In genomic region chr10:70590663-70591416, GRCh38 we compare ENCODE assay signal across 2 cellular contexts.
TF ChIP-seq lines count a peak whose summit lies in the region.

No MANE protein-coding gene starts in this region.

TF ChIP-seq in GM12891, 5 proteins besides CTCF, POLR2A, EP300 and RAD21:
- TF ChIP-seq TAF1 (IDR thresholded peaks at IDR 0.05; ENCODE audit: low read depth, low read length) = no peak
- TF ChIP-seq POU2F2 (IDR thresholded peaks at IDR 0.05; ENCODE audit: low read depth, low read length) = no peak
- TF ChIP-seq SPI1 (IDR thresholded peaks at IDR 0.05; ENCODE audit: low read depth, low read length) = no peak
- TF ChIP-seq POLR2AphosphoS5 (IDR thresholded peaks at IDR 0.05; ENCODE audit: low read depth, low read length) = no peak
- no peak for TF ChIP-seq PAX5 (IDR thresholded peaks at IDR 0.05; ENCODE audit: insufficient read depth, low read length, severe bottlenecking)

TF ChIP-seq in K562, 482 proteins besides CTCF, POLR2A, EP300 and RAD21 (continues in another document):
- TF ChIP-seq ZNF41 (CRISPR knock-in tag; conservative IDR thresholded peaks at IDR 0.05) (peak; percentile 97), TSC22D4 (tag; IDR thresholded peaks at IDR 0.05) (0 out of 2 replicates have a peak, but pooled peaks have one; percentile 10), SAFB2 (IDR thresholded peaks at IDR 0.05; ENCODE audit: borderline replicate concordance, low read depth, low read length, severe bottlenecking) (no peak), CREB3L1 (IDR thresholded peaks at IDR 0.05; ENCODE audit: borderline replicate concordance, low read depth) (no peak), CAMTA2 (CRISPR knock-in tag; conservative IDR thresholded peaks at IDR 0.05) (peak; percentile 88; the same call in 1 of the 2 replicates), ZNF695 (CRISPR knock-in tag; IDR thresholded peaks at IDR 0.05) (peak; percentile 97), ZNF75A (CRISPR knock-in tag; IDR thresholded peaks at IDR 0.05) (peak; percentile 86), SP2 (IDR thresholded peaks at IDR 0.05; ENCODE audit: extremely low read depth, low read depth, low read length, poor library complexity, severe bottlenecking) (no peak), ZBTB5 (IDR thresholded peaks at IDR 0.05) (no peak), NELFE (IDR thresholded peaks at IDR 0.05; ENCODE audit: insufficient read depth, insufficient read length) (no peak), MYNN (IDR thresholded peaks at IDR 0.05) (no peak), MYNN (CRISPR knock-in tag; IDR thresholded peaks at IDR 0.05) (no peak), TSHZ1 (CRISPR knock-in tag; IDR thresholded peaks at IDR 0.05) (peak; percentile 95), HDGF (IDR thresholded peaks at IDR 0.05) (no peak), RBM15 (IDR thresholded peaks at IDR 0.05; ENCODE audit: insufficient read depth, low read length) (no peak), KAT7 (CRISPR knock-in tag; IDR thresholded peaks at IDR 0.05; ENCODE audit: borderline replicate concordance) (no peak), ZNF232 (CRISPR knock-in tag; IDR thresholded peaks at IDR 0.05) (no peak), SMAD4 (CRISPR knock-in tag; conservative IDR thresholded peaks at IDR 0.05) (peak; percentile 98), JUND (IDR thresholded peaks at IDR 0.05; ENCODE audit: borderline replicate concordance, low read depth, low read length) (no peak), JUND (tag; IDR thresholded peaks at IDR 0.05; ENCODE audit: borderline replicate concordance, low read depth, low read length) (peak; percentile 56; the same call in 1 of the 3 replicates), CHD1 (IDR thresholded peaks at IDR 0.05; ENCODE audit: low read length) (no peak), ID3 (CRISPR knock-in tag; IDR thresholded peaks at IDR 0.05) (peak; percentile 94), ID3 (tag; IDR thresholded peaks at IDR 0.05) (peak; percentile 100), SMAD3 (CRISPR knock-in tag; conservative IDR thresholded peaks at IDR 0.05) (peak; percentile 98), ZBTB12 (CRISPR knock-in tag; IDR thresholded peaks at IDR 0.05) (peak; percentile 86), ZNF76 (CRISPR knock-in tag; IDR thresholded peaks at IDR 0.05; ENCODE audit: borderline replicate concordance) (peak; percentile 98), ZHX1 (conservative IDR thresholded peaks at IDR 0.05; ENCODE audit: low read length) (no peak), ZNF584 (CRISPR knock-in tag; IDR thresholded peaks at IDR 0.05; ENCODE audit: low read depth) (peak; percentile 98), SRSF7 (optimal IDR thresholded peaks at IDR 0.05; ENCODE audit: low read depth, low read length) (no peak), CHCHD3 (CRISPR knock-in tag; IDR thresholded peaks at IDR 0.05) (no peak), EZH2 (IDR thresholded peaks at IDR 0.05; ENCODE audit: borderline replicate concordance, low read depth, low read length) (no peak), CSDE1 (IDR thresholded peaks at IDR 0.05) (no peak), ARID3B (CRISPR knock-in tag; IDR thresholded peaks at IDR 0.05; ENCODE audit: borderline replicate concordance) (peak; percentile 97; the same call in 1 of the 2 replicates), DIDO1 (tag; IDR thresholded peaks at IDR 0.05; ENCODE audit: low read depth) (peak; percentile 92), HMGXB4 (CRISPR knock-in tag; IDR thresholded peaks at IDR 0.05) (no peak), WHSC1 (IDR thresholded peaks at IDR 0.05; ENCODE audit: low read length) (no peak), TCFL5 (CRISPR knock-in tag; conservative IDR thresholded peaks at IDR 0.05) (peak; percentile 95), ATF1 (CRISPR knock-in tag; IDR thresholded peaks at IDR 0.05) (no peak), ATF1 (tag; IDR thresholded peaks at IDR 0.05) (peak; percentile 76), MEIS2 (IDR thresholded peaks at IDR 0.05; ENCODE audit: partially characterized antibody) (peak; percentile 21), ZNF347 (CRISPR knock-in tag; IDR thresholded peaks at IDR 0.05; ENCODE audit: low read depth) (peak; percentile 91), RFX7 (CRISPR knock-in tag; IDR thresholded peaks at IDR 0.05) (peak; percentile 95), ADNP (tag; IDR thresholded peaks at IDR 0.05) (no peak), IFI16 (CRISPR knock-in tag; IDR thresholded peaks at IDR 0.05) (peak; percentile 74; the same call in 1 of the 2 replicates), POLR2G (IDR thresholded peaks at IDR 0.05; ENCODE audit: low read depth, low read length) (no peak), MYBL2 (IDR thresholded peaks at IDR 0.05; ENCODE audit: low read depth) (no peak), MYBL2 (CRISPR knock-in tag; IDR thresholded peaks at IDR 0.05; ENCODE audit: borderline replicate concordance) (no peak), BRF2 (IDR thresholded peaks at IDR 0.05; ENCODE audit: borderline replicate concordance, insufficient read depth, insufficient read length) (no peak), NFE2L1 (tag; IDR thresholded peaks at IDR 0.05; ENCODE audit: borderline replicate concordance, low read depth) (peak; percentile 67), HDAC1 (IDR thresholded peaks at IDR 0.05) (no peak), HNRNPUL1 (IDR thresholded peaks at IDR 0.05; ENCODE audit: low read length) (no peak), ZNF583 (CRISPR knock-in tag; IDR thresholded peaks at IDR 0.05) (peak; percentile 98), HCFC1 (IDR thresholded peaks at IDR 0.05; ENCODE audit: low read depth, low read length) (no peak)
